ENCODE assay signal across 21 cellular contexts in the genomic region with DNA sequence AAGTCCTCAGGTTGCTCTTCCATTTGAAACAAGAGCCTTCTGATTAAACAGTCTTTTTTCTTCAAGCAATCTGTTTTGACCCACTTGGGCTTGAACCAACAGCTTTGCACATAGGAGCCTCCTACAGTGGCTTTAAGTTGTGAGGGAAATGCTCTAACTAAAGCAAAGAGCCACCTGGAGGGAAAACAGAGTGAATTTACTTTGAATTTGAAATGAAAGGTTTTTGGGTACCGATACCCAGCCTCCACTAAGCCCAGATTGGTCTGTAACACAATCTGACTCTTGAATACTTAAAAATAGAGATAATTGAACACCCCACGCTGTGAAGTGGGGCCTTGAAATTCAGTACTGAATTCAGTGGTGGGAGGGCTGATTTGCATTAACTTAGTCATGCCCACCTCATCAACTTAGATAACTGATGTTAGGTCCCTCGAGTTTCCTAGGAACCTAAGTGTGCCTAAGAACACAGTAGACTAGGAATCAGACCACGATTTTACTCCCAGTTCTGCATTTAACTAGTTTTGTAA. TPM values are rescaled to one million over a fixed set of nuclear protein-coding genes. Genes with fewer than 3 reads are reported as not detected.
DNase-seq lines count a peak whose midpoint lies in the region; ATAC-seq and TF ChIP-seq lines count a peak whose summit lies in the region.
"Had no signal": no experiment of that assay in that cellular context is flagged by ENCODE, and none has a peak within 500 bp of the region (broad histone marks: within the 10 kb centered on the region; RNA-seq: fewer than 3 reads in every experiment).

No MANE protein-coding gene starts in this region.

- H3K4me1 ChIP-seq in osteoblast (ENCODE audit: insufficient read depth, low read length): no peaks in the 10 kb centered on the region
- H3K4me1 ChIP-seq: Caco-2 had no signal

- peak overlapping the region; percentile 2 for H2AFZ ChIP-seq in osteoblast (ENCODE audit: low read length)

- no peaks in the 10 kb centered on the region for H3K9me3 ChIP-seq in osteoblast (ENCODE audit: low read depth, low read length)
- H3K9me3 ChIP-seq: Caco-2 had no signal

- TF ChIP-seq CTCF in osteoblast (IDR thresholded peaks at IDR 0.05; ENCODE audit: extremely low read depth, low read depth, low read length) (no peak), mesothelial cell of epicardium (IDR thresholded peaks at IDR 0.05; ENCODE audit: unreplicated experiment) (no peak)

- H3K36me3 ChIP-seq in osteoblast (ENCODE audit: insufficient read depth, low read length): no peaks in the 10 kb centered on the region

- H3K27me3 Mint-ChIP-seq in mesothelial cell of epicardium (ENCODE audit: low read depth): no peaks in the 10 kb centered on the region
- H3K27me3 Mint-ChIP-seq: CD4-positive, CD25-positive, alpha-beta regulatory T cell had no signal

- H3K4me1 Mint-ChIP-seq in mesothelial cell of epicardium: peaks cover 4% of the 10 kb centered on the region
- H3K4me1 Mint-ChIP-seq: CD4-positive, CD25-positive, alpha-beta regulatory T cell had no signal

- intact Hi-C loops in head of caudate nucleus (cut with DNase I): no loop called here

- no peak overlapping the region for H3K4me3 Mint-ChIP-seq in mesothelial cell of epicardium
- H3K4me3 Mint-ChIP-seq: CD4-positive, CD25-positive, alpha-beta regulatory T cell; H9; T-helper 1 cell treated with Interleukin-12 subunit alpha and Interleukin-12 subunit beta and Interleukin-4 antibody, amounts not matched to agents 30 μg/mL and 1 μg/mL, for 36 hours had no signal

- no peaks in the 10 kb centered on the region for H3K27me3 ChIP-seq in osteoblast (ENCODE audit: insufficient read depth, low read length)

- H4K20me1 ChIP-seq in osteoblast (ENCODE audit: insufficient read depth, low read length): no peaks in the 10 kb centered on the region

- H3K4me2 ChIP-seq in osteoblast (ENCODE audit: insufficient read depth, low read length): peak overlapping the region; percentile 43

- no peak overlapping the region for H3K27ac ChIP-seq in osteoblast (ENCODE audit: low read depth, low read length)

- peaks cover 18% of the 10 kb centered on the region for H3K9me3 Mint-ChIP-seq in mesothelial cell of epicardium
- H3K9me3 Mint-ChIP-seq: T-helper 1 cell treated with Interleukin-12 subunit alpha and Interleukin-12 subunit beta and Interleukin-4 antibody, amounts not matched to agents 30 μg/mL and 1 μg/mL, for 36 hours had no signal

- H3K36me3 Mint-ChIP-seq in mesothelial cell of epicardium: no peaks in the 10 kb centered on the region
- H3K36me3 Mint-ChIP-seq: CD4-positive, CD25-positive, alpha-beta regulatory T cell had no signal

- H3K4me3 ChIP-seq in osteoblast (ENCODE audit: insufficient read depth, low read length): no peak overlapping the region

- no peaks in the 10 kb centered on the region for H3K79me2 ChIP-seq in osteoblast (ENCODE audit: insufficient read depth, low read length)

- ATAC-seq in GM18519 (IDR thresholded peaks at IDR 0.05; ENCODE audit: low FRiP score, unreplicated experiment) (no peak), HG03095 (IDR thresholded peaks at IDR 0.05; ENCODE audit: unreplicated experiment) (no peak)

- H3K27ac Mint-ChIP-seq in mesothelial cell of epicardium: no peak overlapping the region
- H3K27ac Mint-ChIP-seq: CD4-positive, CD25-positive, alpha-beta regulatory T cell; H9; T-helper 1 cell treated with Interleukin-12 subunit alpha and Interleukin-12 subunit beta and Interleukin-4 antibody, amounts not matched to agents 30 μg/mL and 1 μg/mL, for 36 hours had no signal

- peak; percentile 4 for DNase-seq in ELF-1 (ENCODE audit: low read depth, low spot score)
- peak; percentile 36 to 77 for DNase-seq in NCI-H524 (lab: John Stamatoyannopoulos, UW)
- DNase-seq in head of caudate nucleus: peak in 32 of 42 donors; percentile 3 to 83 (median 46)
- DNase-seq in osteoblast (ENCODE audit: insufficient read length, low spot score, missing footprints): no peak
- DNase-seq in mesothelial cell of epicardium (ENCODE audit: low spot score in 2 of 2, unreplicated experiment in 2 of 2): no peak
- DNase-seq in SW 1271 (lab: John Stamatoyannopoulos, UW): no peak
- DNase-seq: AML-193; Caco-2; CD4-positive, CD25-positive, alpha-beta regulatory T cell; DMS53; H9; NCI-H1436 treated with DMSO at 0.1 percent for 48 hours; NCI-H2081; NCI-H345; NK-92 treated with Interleukin-12 subunit alpha and Interleukin-12 subunit beta, amount 100 ng/mL, for 24 hours; OCI-M1; RPMI8226; SIG-M5 had no signal

RNA-seq across cellular contexts. Expression of a gene that starts 56.3 kb away (rescaled TPM):
- total RNA-seq in osteoblast (0.29 and 0.36 TPM in 2 replicates), mesothelial cell of epicardium (0.13 to 0.18 TPM (median 0.14 TPM) in 3 replicates)

Comparison
In these comparisons a context has a peak if more than half of its experiments do, and no peak if none do; other contexts are left out.
1. DNase-seq: peak in ELF-1 (single experiment), NCI-H524 (2 of 2) and head of caudate nucleus (32 of 42); none in osteoblast (single experiment), mesothelial cell of epicardium (0 of 2) and SW 1271 (0 of 2).